ENCODE assay signal across 8 cellular contexts in genomic region chr4:155666701-155667537, GRCh38. TPM values are rescaled to one million over a fixed set of nuclear protein-coding genes. Genes with fewer than 3 reads are reported as not detected.
DNase-seq lines count a peak whose midpoint lies in the region; ATAC-seq and TF ChIP-seq lines count a peak whose summit lies in the region.

Gene GUCY1A1 (plus strand): TSS chr4:155666848. CDS start chr4:155696868, 30,020 bp downstream.

- peak; percentile 77 for DNase-seq in GM06990 (ENCODE audit: extremely low read depth, insufficient read length)
- DNase-seq in Kasumi-1 (lab: John Stamatoyannopoulos, UW) = peak; percentile 40 to 57
- peak; percentile 19 to 76 for DNase-seq in cardiac muscle cell (ENCODE audit: low read depth in 1 of 2, low spot score in 1 of 2)
- DNase-seq in nucleus accumbens (lab: John Stamatoyannopoulos, UW) = peak in 48 of 56 donors; percentile 2 to 69 (median 40)
- DNase-seq in T1000 (lab: John Stamatoyannopoulos, UW) = no peak
- DNase-seq in cerebellar nuclear complex (lab: John Stamatoyannopoulos, UW) = no peak

- no peaks in the 10 kb centered on the region for H3K9me3 Mint-ChIP-seq in activated naive CD4-positive, alpha-beta T cell treated with anti-CD3 and anti-CD28 coated beads, Interleukin-2, amount 50 U/mL, for 24 hours

- TF ChIP-seq CTCF in GM06990 (IDR thresholded peaks at IDR 0.05; ENCODE audit: insufficient read depth, low read length, poor library complexity, severe bottlenecking) (no peak), cardiac muscle cell (IDR thresholded peaks at IDR 0.05; ENCODE audit: low read depth, low read length) (no peak)

- H3K36me3 Mint-ChIP-seq in activated naive CD4-positive, alpha-beta T cell treated with anti-CD3 and anti-CD28 coated beads, Interleukin-2, amount 50 U/mL, for 24 hours = no peaks in the 10 kb centered on the region

- peaks cover 46% of the 10 kb centered on the region for H3K4me1 ChIP-seq in cardiac muscle cell (ENCODE audit: low read depth)

- H3K27ac Mint-ChIP-seq in activated naive CD4-positive, alpha-beta T cell treated with anti-CD3 and anti-CD28 coated beads, Interleukin-2, amount 50 U/mL, for 24 hours = no peak within 1 kb of the TSS

- H3K27ac ChIP-seq in cardiac muscle cell = peak within 1 kb of the TSS; percentile 99

- peak; percentile 72 for ATAC-seq in GM21528 (IDR thresholded peaks at IDR 0.05; ENCODE audit: low FRiP score, unreplicated experiment)

- H3K36me3 ChIP-seq in GM06990 (ENCODE audit: control insufficient read depth, insufficient read depth, low read length) = no peaks in the 10 kb centered on the region
- H3K36me3 ChIP-seq in cardiac muscle cell = peaks cover 5% of the 10 kb centered on the region

- no peaks in the 10 kb centered on the region for H3K9me3 ChIP-seq in cardiac muscle cell (ENCODE audit: low read depth)

- H3K27me3 Mint-ChIP-seq in activated naive CD4-positive, alpha-beta T cell treated with anti-CD3 and anti-CD28 coated beads, Interleukin-2, amount 50 U/mL, for 24 hours = peaks cover 38% of the 10 kb centered on the region

- H3K4me3 ChIP-seq in GM06990 (replicated peaks; ENCODE audit: low read depth, low read length) (peak within 1 kb of the TSS; percentile 63), cardiac muscle cell (peak within 1 kb of the TSS; percentile 91)

- H3K27me3 ChIP-seq in GM06990 (replicated peaks; ENCODE audit: control insufficient read depth, insufficient read depth, low read length) = no peaks in the 10 kb centered on the region; the same call in 1 of the 2 replicates
- H3K27me3 ChIP-seq in cardiac muscle cell = no peaks in the 10 kb centered on the region

- H3K4me3 Mint-ChIP-seq in activated naive CD4-positive, alpha-beta T cell treated with anti-CD3 and anti-CD28 coated beads, Interleukin-2, amount 50 U/mL, for 24 hours = peak within 1 kb of the TSS; percentile 77

- H3K4me1 Mint-ChIP-seq in activated naive CD4-positive, alpha-beta T cell treated with anti-CD3 and anti-CD28 coated beads, Interleukin-2, amount 50 U/mL, for 24 hours = peaks cover 11% of the 10 kb centered on the region

RNA-seq across cellular contexts. Expression of gene GUCY1A1, which starts in this region (rescaled TPM):
- 123 TPM in 2 replicates for total RNA-seq in cardiac muscle cell
- 92.9 and 111 TPM in 2 replicates for polyA plus RNA-seq in cardiac muscle cell

Comparison
In these comparisons a context has a peak if more than half of its experiments do, and no peak if none do; other contexts are left out.
1. DNase-seq: peak in GM06990 (single experiment), Kasumi-1 (2 of 2), cardiac muscle cell (2 of 2) and nucleus accumbens (48 of 56); none in T1000 (single experiment) and cerebellar nuclear complex (0 of 2).